In genomic region chr21:45592208-45592619, GRCh38 we compare ENCODE assay signal across 8 cellular contexts. TPM values are rescaled to one million over a fixed set of nuclear protein-coding genes. Genes with fewer than 3 reads are reported as not detected.
DNase-seq lines count a peak whose midpoint lies in the region; ATAC-seq lines count a peak whose summit lies in the region.

No MANE protein-coding gene starts in this region.

- H3K27me3 Mint-ChIP-seq in activated T-helper 17 cell treated with anti-CD3 and anti-CD28 coated beads, Interleukin-2, amount 50 U/mL, for 72 hours, result no peaks in the 10 kb centered on the region

- H2AFZ ChIP-seq in Karpas-422 (ENCODE audit: low read length), result no peak overlapping the region

- H3K36me3 ChIP-seq in Karpas-422 (ENCODE audit: insufficient read depth, low read length) (no peaks in the 10 kb centered on the region), HAP-1 (replicated peaks) (no peaks in the 10 kb centered on the region)

- H3K36me3 Mint-ChIP-seq in activated T-helper 17 cell treated with anti-CD3 and anti-CD28 coated beads, Interleukin-2, amount 50 U/mL, for 72 hours (ENCODE audit: low read depth), result no peaks in the 10 kb centered on the region

- H3K9me3 ChIP-seq in Karpas-422 (ENCODE audit: low read length) (no peaks in the 10 kb centered on the region), HAP-1 (no peaks in the 10 kb centered on the region)

- H4K20me1 ChIP-seq in Karpas-422 (ENCODE audit: insufficient read depth, low read depth, low read length), result no peaks in the 10 kb centered on the region

- no peak overlapping the region for H3K4me3 Mint-ChIP-seq in activated T-helper 17 cell treated with anti-CD3 and anti-CD28 coated beads, Interleukin-2, amount 50 U/mL, for 72 hours

- no peaks in the 10 kb centered on the region for H3K79me2 ChIP-seq in Karpas-422 (ENCODE audit: low read length)

- H3K4me2 ChIP-seq in Karpas-422 (ENCODE audit: low read depth, low read length, poor library complexity, severe bottlenecking), result no peak overlapping the region

- in situ Hi-C loops in HAP-1 (cut with MboI; ENCODE audit: low sequenced_read_pairs), result no loop called here

- H3K9me3 Mint-ChIP-seq in activated T-helper 17 cell treated with anti-CD3 and anti-CD28 coated beads, Interleukin-2, amount 50 U/mL, for 72 hours, result peaks cover 7% of the 10 kb centered on the region

- H3K9ac ChIP-seq in Karpas-422 (ENCODE audit: low read length), result no peak overlapping the region

- H3K27ac Mint-ChIP-seq in activated T-helper 17 cell treated with anti-CD3 and anti-CD28 coated beads, Interleukin-2, amount 50 U/mL, for 72 hours, result no peak overlapping the region

- no peak overlapping the region for H3K4me3 ChIP-seq in Karpas-422 (ENCODE audit: low read length)
- no peak overlapping the region for H3K4me3 ChIP-seq in HAP-1

- peak; percentile 47 for ATAC-seq in GM19452 (IDR thresholded peaks at IDR 0.05; ENCODE audit: unreplicated experiment)
- peak; percentile 84 for ATAC-seq in activated T-helper 17 cell treated with anti-CD3 and anti-CD28 coated beads, Interleukin-2, amount 50 U/mL, for 72 hours (replicated peaks)
- no peak for ATAC-seq in HG03025 (IDR thresholded peaks at IDR 0.05; ENCODE audit: low FRiP score, unreplicated experiment)

- H3K9me2 ChIP-seq in Karpas-422 (replicated peaks; ENCODE audit: insufficient read depth, low read length), result no peaks in the 10 kb centered on the region

- DNase-seq in Karpas-422 (peak; percentile 74), HK-2 (ENCODE audit: unreplicated experiment) (no peak), HAP-1 (ENCODE audit: low spot score in 2 of 2) (no peak), ureter (ENCODE audit: low spot score) (no peak)
- peak; percentile 27 to 53 for DNase-seq in stimulated activated CD4-positive, alpha-beta T cell treated with anti-CD3 and anti-CD28 coated beads, Interleukin-15, amount 100 ng/mL, for 1 hour (ENCODE audit: low read depth in 1 of 2, low spot score in 1 of 2)

- peaks cover 21% of the 10 kb centered on the region for H3K4me1 Mint-ChIP-seq in activated T-helper 17 cell treated with anti-CD3 and anti-CD28 coated beads, Interleukin-2, amount 50 U/mL, for 72 hours

- H3K27ac ChIP-seq in Karpas-422 (ENCODE audit: low read length), result no peak overlapping the region

- no peaks in the 10 kb centered on the region for H3K27me3 ChIP-seq in Karpas-422 (ENCODE audit: low read length)
- H3K27me3 ChIP-seq in HAP-1 (ENCODE audit: low read depth), result no peaks in the 10 kb centered on the region

- H3K4me1 ChIP-seq in Karpas-422 (ENCODE audit: low read length), result peaks cover 23% of the 10 kb centered on the region
- H3K4me1 ChIP-seq in HAP-1, result no peaks in the 10 kb centered on the region

RNA-seq across cellular contexts. Expression of gene SLC19A1, which starts 50.0 kb away (rescaled TPM):
- 4.3 and 7.4 TPM in 2 replicates for total RNA-seq in Karpas-422 (2014; rRNA removed; shearing (Covaris generic); ENCODE audit: low replicate concordance)
- total RNA-seq in activated T-helper 17 cell treated with anti-CD3 and anti-CD28 coated beads, Interleukin-2, amount 50 U/mL, for 72 hours, result 10 to 100 TPM; 41.4 to 82.2 TPM
- total RNA-seq in ureter, result 23.0 TPM

RNA-seq across cellular contexts. Expression of gene PCBP3, which starts 51.3 kb away (rescaled TPM):
- total RNA-seq in Karpas-422 (2014; rRNA removed; shearing (Covaris generic); ENCODE audit: low replicate concordance), result not detected in 2 replicates
- total RNA-seq in activated T-helper 17 cell treated with anti-CD3 and anti-CD28 coated beads, Interleukin-2, amount 50 U/mL, for 72 hours, result 10 to 100 TPM; 11.6 to 16.5 TPM
- total RNA-seq in ureter, result 7.1 TPM

Comparison
In these comparisons a context has a peak if more than half of its experiments do, and no peak if none do; other contexts are left out.
1. DNase-seq: peak in Karpas-422 (single experiment) and stimulated activated CD4-positive, alpha-beta T cell treated with anti-CD3 and anti-CD28 coated beads, Interleukin-15, amount 100 ng/mL, for 1 hour (2 of 2); none in HK-2 (single experiment), HAP-1 (0 of 2) and ureter (single experiment).